ENCODE assay signal across 13 cellular contexts in genomic region chr11:69655479-69656394, GRCh38. TPM values are rescaled to one million over a fixed set of nuclear protein-coding genes. Genes with fewer than 3 reads are reported as not detected.
A peak's percentile ranks its signal among the peaks of the same experiment; 100 is the strongest.
DNase-seq lines count a peak whose midpoint lies in the region; FAIRE-seq and TF ChIP-seq lines count a peak whose summit lies in the region.
"Had no signal": no experiment of that assay in that cellular context is flagged by ENCODE, and none has a peak within 500 bp of the region (broad histone marks: within the 10 kb centered on the region; RNA-seq: fewer than 3 reads in every experiment).

No MANE protein-coding gene starts in this region.

- H2BK12ac ChIP-seq in H1 (ENCODE audit: low read depth, low read length): no peak overlapping the region

- H4K8ac ChIP-seq in H1 (ENCODE audit: extremely low read depth, insufficient read depth, low read length): 0 out of 2 replicates have a peak overlapping the region, but pooled peaks have one; percentile 18

- H2AFZ ChIP-seq in H1 (ENCODE audit: low read length): no peak overlapping the region

- 87% methylated on average over 18 of the region's 18 CpGs; no CpG with 5 or more reads in 1 of the 2 experiments for WGBS in H1 (ENCODE audit: extremely low coverage in 1 of 2, insufficient coverage in 1 of 2, insufficient read length in 1 of 2, insufficient replicate concordance in 2 of 2, low coverage in 1 of 2, low lambda C conversion rate in 2 of 2, missing lambda C conversion rate in 1 of 2), 2 experiments

- CTCF ChIA-PET in H1 (lab: Charles Lee; ENCODE audit: partially characterized antibody): interaction anchor here (0.5 to 8.4 kb wide), 13 partner anchors 8 to 555 kb away, joined by 3 to 81 read pairs (median 3); no protein-coding TSS in a partner anchor
- CTCF ChIA-PET in activated CD4-positive, alpha-beta memory T cell treated with anti-CD3 and anti-CD28 coated beads, Interleukin-2, amount 10 ng/mL, durations not matched to agents 7 days and 5 days (lab: Charles Lee): interaction anchor here (2.4 kb wide), 1 partner anchor 15 kb away, joined by 8 read pairs; no protein-coding TSS in a partner anchor

- no peak overlapping the region for H3K14ac ChIP-seq in H1 (ENCODE audit: insufficient read length)

- no peaks in the 10 kb centered on the region for H3K79me2 ChIP-seq in H1 (ENCODE audit: control insufficient read depth in 1 of 2, insufficient read depth in 2 of 2, low read length in 2 of 2)

- H3K23ac ChIP-seq in H1 (ENCODE audit: insufficient read length): no peak overlapping the region

- no peak overlapping the region for H3K4me3 Mint-ChIP-seq in activated CD4-positive, alpha-beta memory T cell treated with anti-CD3 and anti-CD28 coated beads, Interleukin-2, amount 10 ng/mL, durations not matched to agents 7 days and 5 days
- H3K4me3 Mint-ChIP-seq: central memory CD8-positive, alpha-beta T cell; immature natural killer cell had no signal

- H2BK5ac ChIP-seq in H1 (ENCODE audit: low read depth, low read length): no peak overlapping the region

- no peak overlapping the region for H3K9ac ChIP-seq in H1 (replicated peaks in 1 of 4; ENCODE audit: extremely low read depth in 1 of 4, low read depth in 3 of 4, low read length in 3 of 4)

- H3K27ac ChIP-seq in H1 (ENCODE audit: low read depth, low read length): no peak overlapping the region

- TF ChIP-seq POLR2A in H1 (IDR thresholded peaks at IDR 0.05; ENCODE audit: control extremely low read depth in 1 of 2, low read depth in 2 of 2, low read length in 2 of 2): no peak

- H3K36me3 ChIP-seq in H1 (ENCODE audit: control insufficient read depth in 2 of 4, insufficient read depth in 4 of 4, low read length in 3 of 4): peaks cover 13 to 37% (median 22%) of the 10 kb centered on the region in 4 experiments

- no peak for FAIRE-seq in H1 (lab: Jason Lieb, UNC)
- FAIRE-seq: GM12892 had no signal

- H3K4me2 ChIP-seq in H1 (ENCODE audit: insufficient read depth in 1 of 2, low read depth in 2 of 2, low read length in 2 of 2): no peak overlapping the region

- H3K79me1 ChIP-seq in H1 (ENCODE audit: low read depth, low read length): 0 out of 2 replicates have a peak, but pooled peaks cover 2% of the 10 kb centered on the region

- H2BK20ac ChIP-seq in H1 (ENCODE audit: low read length): 0 out of 2 replicates have a peak overlapping the region, but pooled peaks have one; percentile 13

- H4K91ac ChIP-seq in H1 (replicated peaks; ENCODE audit: insufficient read length, low read length): no peak overlapping the region

- no peak for TF ChIP-seq RAD21 in H1 (IDR thresholded peaks at IDR 0.05 in 1 of 2, conservative IDR thresholded peaks at IDR 0.05 in 1 of 2; ENCODE audit: low read depth in 2 of 2, low read length in 2 of 2)

- POLR2A ChIA-PET in H1 (lab: Charles Lee; ENCODE audit: partially characterized antibody): interaction anchor here (0.8 to 10.9 kb wide), 10 partner anchors 7 to 300 kb away, joined by 3 to 197 read pairs (median 4); partner anchors contain the start of genes CCND1 and LTO1
- POLR2A ChIA-PET in activated CD4-positive, alpha-beta memory T cell treated with anti-CD3 and anti-CD28 coated beads, Interleukin-2, amount 10 ng/mL, durations not matched to agents 7 days and 5 days (lab: Charles Lee): interaction anchor here (0.7 kb wide), 1 partner anchor 14 kb away, joined by 3 read pairs; no protein-coding TSS in a partner anchor

- H3K4ac ChIP-seq in H1 (replicated peaks; ENCODE audit: insufficient read length, low read depth, low read length): no peak overlapping the region

- H2BK15ac ChIP-seq in H1 (ENCODE audit: low read length): peak overlapping the region; percentile 29; the same call in 1 of the 2 replicates

- H3K9me3 ChIP-seq in H1 (ENCODE audit: insufficient read depth in 2 of 2, low read depth in 1 of 2, low read length in 1 of 2): no peaks in the 10 kb centered on the region
- H3K9me3 ChIP-seq: MG63 had no signal

- H3K4me1 Mint-ChIP-seq in activated CD4-positive, alpha-beta memory T cell treated with anti-CD3 and anti-CD28 coated beads, Interleukin-2, amount 10 ng/mL, durations not matched to agents 7 days and 5 days: no peaks in the 10 kb centered on the region
- H3K4me1 Mint-ChIP-seq: central memory CD8-positive, alpha-beta T cell; immature natural killer cell had no signal

- no peaks in the 10 kb centered on the region; a peak in 1 of 7 replicates for H3K27me3 ChIP-seq in H1 (replicated peaks in 1 of 4; ENCODE audit: control insufficient read depth in 3 of 4, extremely low read depth in 1 of 4, insufficient read depth in 3 of 4, low read length in 3 of 4)
- H3K27me3 ChIP-seq: MG63 had no signal

- H4K20me1 ChIP-seq in H1 (replicated peaks in 1 of 2; ENCODE audit: control insufficient read depth in 1 of 2, insufficient read depth in 2 of 2, low read length in 2 of 2): peaks cover 2 to 3% of the 10 kb centered on the region in 2 experiments

- no peak for TF ChIP-seq EP300 in H1 (IDR thresholded peaks at IDR 0.05; ENCODE audit: borderline replicate concordance in 1 of 2, low read depth in 2 of 2, low read length in 2 of 2)

- TF ChIP-seq CTCF in LNCaP clone FGC (IDR thresholded peaks at IDR 0.05; ENCODE audit: control insufficient read depth, extremely low read depth, insufficient read depth): no peak
- no peak for TF ChIP-seq CTCF in H1 (IDR thresholded peaks at IDR 0.05; ENCODE audit: control extremely low read depth in 1 of 3, insufficient read depth in 1 of 3, low read depth in 1 of 3, low read length in 3 of 3)
- TF ChIP-seq CTCF in GM20000 (IDR thresholded peaks at IDR 0.05; ENCODE audit: extremely low read depth, missing control alignments): no peak

- H3K23me2 ChIP-seq in H1 (ENCODE audit: low read depth, low read length): no peaks in the 10 kb centered on the region; the same call in 1 of the 2 replicates

- no peak overlapping the region for H3K56ac ChIP-seq in H1 (replicated peaks; ENCODE audit: insufficient read length, low read depth, low read length)

- peak overlapping the region; percentile 36 for H3K4me3 ChIP-seq in LNCaP clone FGC (ENCODE audit: low read depth, low read length)
- no peak overlapping the region for H3K4me3 ChIP-seq in H1 (ENCODE audit: extremely low read depth in 1 of 4, insufficient read depth in 2 of 4, low read depth in 3 of 4, low read length in 4 of 4)
- H3K4me3 ChIP-seq: MG63 had no signal

- intact Hi-C loops in posterior vena cava (cut with DNase I): loop anchor here in 1 of 2 donors (5.0 kb wide), 1 partner anchor 1513 kb away; no protein-coding TSS in a partner anchor

- H3K36me3 Mint-ChIP-seq in activated CD4-positive, alpha-beta memory T cell treated with anti-CD3 and anti-CD28 coated beads, Interleukin-2, amount 10 ng/mL, durations not matched to agents 7 days and 5 days (ENCODE audit: low read depth): no peaks in the 10 kb centered on the region

- H3K9me3 Mint-ChIP-seq in activated CD4-positive, alpha-beta memory T cell treated with anti-CD3 and anti-CD28 coated beads, Interleukin-2, amount 10 ng/mL, durations not matched to agents 7 days and 5 days: no peaks in the 10 kb centered on the region
- H3K9me3 Mint-ChIP-seq: central memory CD8-positive, alpha-beta T cell; immature natural killer cell had no signal

- H3K18ac ChIP-seq in H1 (ENCODE audit: extremely low read depth, low read length): no peak overlapping the region

- DNase-seq in EH (ENCODE audit: low read depth): peak; percentile 36
- DNase-seq in LNCaP clone FGC (ENCODE audit: low read depth): no peak
- DNase-seq in H1 (ENCODE audit: low read depth in 1 of 2, low spot score in 2 of 2): peak in 1 of 2 experiments; percentile 49
- peak; percentile 68 for DNase-seq in posterior vena cava (ENCODE audit: low spot score)
- DNase-seq in GM20000 (ENCODE audit: low spot score): no peak
- DNase-seq in activated CD4-positive, alpha-beta memory T cell treated with anti-CD3 and anti-CD28 coated beads, Interleukin-2, amount 10 ng/mL, durations not matched to agents 7 days and 5 days: no peak
- DNase-seq in HuH-7.5 (ENCODE audit: low spot score): no peak
- DNase-seq: activated naive CD4-positive, alpha-beta T cell treated with anti-CD3 and anti-CD28 coated beads, Interleukin-2, amount 50 U/mL, for 16 hours; immature natural killer cell had no signal

- H2AK5ac ChIP-seq in H1 (ENCODE audit: low read depth, low read length): peak overlapping the region; percentile 90; the same call in 1 of the 2 replicates

- H2BK120ac ChIP-seq in H1 (replicated peaks; ENCODE audit: low read depth, low read length): no peak overlapping the region

- H4K5ac ChIP-seq in H1 (ENCODE audit: insufficient read length, low read depth, low read length): no peak overlapping the region

- peaks cover 5 to 18% (median 13%) of the 10 kb centered on the region in 4 experiments for H3K4me1 ChIP-seq in H1 (replicated peaks in 1 of 4; ENCODE audit: control insufficient read depth in 3 of 4, insufficient read depth in 4 of 4, low read length in 3 of 4)

- H3K27ac Mint-ChIP-seq in activated CD4-positive, alpha-beta memory T cell treated with anti-CD3 and anti-CD28 coated beads, Interleukin-2, amount 10 ng/mL, durations not matched to agents 7 days and 5 days: no peak overlapping the region
- H3K27ac Mint-ChIP-seq: immature natural killer cell had no signal

- no peaks in the 10 kb centered on the region for H3K27me3 Mint-ChIP-seq in activated CD4-positive, alpha-beta memory T cell treated with anti-CD3 and anti-CD28 coated beads, Interleukin-2, amount 10 ng/mL, durations not matched to agents 7 days and 5 days
- H3K27me3 Mint-ChIP-seq: central memory CD8-positive, alpha-beta T cell had no signal

RNA-seq across cellular contexts. Expression of gene CCND1, which starts 14.8 kb away (rescaled TPM):
- 170 and 172 TPM in 2 replicates for total RNA-seq in H1 (2021; fragmentation: NEBNext Ultra II Directional; extraction: Animal tissue kit (Norgen Biotek cat#: 25700))
- 64.5 and 156 TPM in 2 replicates for polyA plus RNA-seq in H1 (2011; rRNA removed)
- 94.6 TPM for polyA plus RNA-seq in H1 (2011; cell fraction: cytosol; rRNA removed)
- 177 TPM for polyA plus RNA-seq in H1 (2011; cell fraction: nucleus; rRNA removed)
- 76.2 to 117 TPM (median 80.8 TPM) in 4 replicates for polyA plus RNA-seq in H1 (2012, experiment 1 of 2)
- polyA plus RNA-seq in H1 (2012, experiment 2 of 2): 26.6 TPM
- 53.6 TPM for polyA plus RNA-seq in H1 (2013, experiment 1 of 2)
- polyA plus RNA-seq in H1 (2013, experiment 2 of 2): 50.3 TPM
- polyA minus RNA-seq in H1 (2011; rRNA and poly(A)+ RNA removed): 93.0 and 124 TPM in 2 replicates
- 168 TPM for polyA minus RNA-seq in H1 (2011; cell fraction: cytosol; rRNA and poly(A)+ RNA removed)
- 217 TPM for polyA minus RNA-seq in H1 (2011; cell fraction: nucleus; rRNA and poly(A)+ RNA removed)
- 100 to 1,000 TPM in 1 of 2 donors, 10 to 100 TPM in 1; 65.8 to 100 TPM for total RNA-seq in posterior vena cava
- total RNA-seq in activated CD4-positive, alpha-beta memory T cell treated with anti-CD3 and anti-CD28 coated beads, Interleukin-2, amount 10 ng/mL, durations not matched to agents 7 days and 5 days: under 1 TPM; 0.05 to 0.08 TPM

RNA-seq across cellular contexts. Expression of gene LTO1, which starts 19.4 kb away (rescaled TPM):
- 21.0 and 21.3 TPM in 2 replicates for total RNA-seq in H1 (2021; fragmentation: NEBNext Ultra II Directional; extraction: Animal tissue kit (Norgen Biotek cat#: 25700))
- 15.4 and 25.5 TPM in 2 replicates for polyA plus RNA-seq in H1 (2011; rRNA removed)
- polyA plus RNA-seq in H1 (2011; cell fraction: cytosol; rRNA removed): 23.2 TPM
- polyA plus RNA-seq in H1 (2011; cell fraction: nucleus; rRNA removed): 27.7 TPM
- polyA plus RNA-seq in H1 (2012, experiment 1 of 2): 14.4 to 21.4 TPM (median 16.7 TPM) in 4 replicates
- polyA plus RNA-seq in H1 (2012, experiment 2 of 2): 8.5 TPM
- polyA plus RNA-seq in H1 (2013, experiment 1 of 2): 13.6 TPM
- 12.2 TPM for polyA plus RNA-seq in H1 (2013, experiment 2 of 2)
- 7.5 and 11.1 TPM in 2 replicates for polyA minus RNA-seq in H1 (2011; rRNA and poly(A)+ RNA removed)
- 5.7 TPM for polyA minus RNA-seq in H1 (2011; cell fraction: cytosol; rRNA and poly(A)+ RNA removed)
- polyA minus RNA-seq in H1 (2011; cell fraction: nucleus; rRNA and poly(A)+ RNA removed): 18.6 TPM
- 10 to 100 TPM; 17.2 to 18.5 TPM for total RNA-seq in posterior vena cava
- 10 to 100 TPM; 23.4 to 25.5 TPM for total RNA-seq in activated CD4-positive, alpha-beta memory T cell treated with anti-CD3 and anti-CD28 coated beads, Interleukin-2, amount 10 ng/mL, durations not matched to agents 7 days and 5 days

RNA-seq across cellular contexts. Expression of gene FGF19, which starts 48.1 kb away (rescaled TPM):
- total RNA-seq in H1 (2021; fragmentation: NEBNext Ultra II Directional; extraction: Animal tissue kit (Norgen Biotek cat#: 25700)): 14.8 and 15.4 TPM in 2 replicates
- polyA plus RNA-seq in H1 (2011; rRNA removed): 9.6 and 14.8 TPM in 2 replicates
- polyA plus RNA-seq in H1 (2011; cell fraction: cytosol; rRNA removed): 10.8 TPM
- polyA plus RNA-seq in H1 (2011; cell fraction: nucleus; rRNA removed): 14.7 TPM
- polyA plus RNA-seq in H1 (2012, experiment 1 of 2): 5.4 to 6.9 TPM (median 5.7 TPM) in 4 replicates
- 9.2 TPM for polyA plus RNA-seq in H1 (2012, experiment 2 of 2)
- polyA plus RNA-seq in H1 (2013, experiment 1 of 2): 28.8 TPM
- 34.3 TPM for polyA plus RNA-seq in H1 (2013, experiment 2 of 2)
- 4.9 and 9.9 TPM in 2 replicates for polyA minus RNA-seq in H1 (2011; rRNA and poly(A)+ RNA removed)
- 7.6 TPM for polyA minus RNA-seq in H1 (2011; cell fraction: cytosol; rRNA and poly(A)+ RNA removed)
- 6.4 TPM for polyA minus RNA-seq in H1 (2011; cell fraction: nucleus; rRNA and poly(A)+ RNA removed)
- total RNA-seq in posterior vena cava: not detected
- not detected for total RNA-seq in activated CD4-positive, alpha-beta memory T cell treated with anti-CD3 and anti-CD28 coated beads, Interleukin-2, amount 10 ng/mL, durations not matched to agents 7 days and 5 days
- total RNA-seq: temporal lobe had no signal
- polyA plus RNA-seq: immature natural killer cell had no signal

Comparison
In these comparisons a context has a peak if more than half of its experiments do, and no peak if none do; other contexts are left out.
1. DNase-seq: peak in EH (single experiment) and posterior vena cava (single experiment); none in LNCaP clone FGC (single experiment), GM20000 (single experiment), activated CD4-positive, alpha-beta memory T cell treated with anti-CD3 and anti-CD28 coated beads, Interleukin-2, amount 10 ng/mL, durations not matched to agents 7 days and 5 days (single experiment) and HuH-7.5 (single experiment).
2. RNA of gene CCND1, which starts 14.8 kb away (total RNA-seq): 170 to 172 TPM in H1 and 65.8 to 100 TPM in posterior vena cava; 0.05 to 0.08 TPM in activated CD4-positive, alpha-beta memory T cell treated with anti-CD3 and anti-CD28 coated beads, Interleukin-2, amount 10 ng/mL, durations not matched to agents 7 days and 5 days; every median in the first group is over 10 times any median in the second.
3. RNA of gene FGF19, which starts 48.1 kb away (total RNA-seq): 14.8 to 15.4 TPM in H1; not detected in posterior vena cava and not detected in activated CD4-positive, alpha-beta memory T cell treated with anti-CD3 and anti-CD28 coated beads, Interleukin-2, amount 10 ng/mL, durations not matched to agents 7 days and 5 days; every median in the first group is over 10 times any median in the second.